32 cellular contexts compared by ENCODE assay signal in genomic region chr17:69918164-69918563, GRCh38.
A peak's percentile ranks its signal among the peaks of the same experiment; 100 is the strongest.
DNase-seq lines count a peak whose midpoint lies in the region; ATAC-seq, FAIRE-seq and TF ChIP-seq lines count a peak whose summit lies in the region.
"Had no signal": no experiment of that assay in that cellular context is flagged by ENCODE, and none has a peak within 500 bp of the region (broad histone marks: within the 10 kb centered on the region; RNA-seq: fewer than 3 reads in every experiment).

No MANE protein-coding gene starts in this region.

- H4K20me1 ChIP-seq in HepG2 (ENCODE audit: insufficient read depth, low read length) = no peaks in the 10 kb centered on the region
- no peaks in the 10 kb centered on the region for H4K20me1 ChIP-seq in K562 (replicated peaks; ENCODE audit: control insufficient read depth, insufficient read depth, low read length)
- H4K20me1 ChIP-seq: BLaER1; BLaER1 treated with 17β-estradiol and CSF1 and Interleukin-3, amounts not matched to agents 10 nM and 100 nM had no signal

- intact Hi-C loops in HepG2 (cut with micrococcal nuclease; ENCODE audit: unreplicated experiment) (loop anchor here (5.0 kb wide), 1 partner anchor 1789 kb away; no protein-coding TSS in a partner anchor), right lobe of liver (cut with DNase I) (no loop called here), K562 (cut with micrococcal nuclease) (no loop called here)

- peaks cover 92% of the 10 kb centered on the region for H3K9me3 ChIP-seq in HepG2 (ENCODE audit: low read length)
- H3K9me3 ChIP-seq in right lobe of liver = no peaks in the 10 kb centered on the region
- no peaks in the 10 kb centered on the region for H3K9me3 ChIP-seq in A549
- no peaks in the 10 kb centered on the region for H3K9me3 ChIP-seq in K562 (replicated peaks; ENCODE audit: control insufficient read depth, insufficient read depth, low read depth, low read length)
- H3K9me3 ChIP-seq: BE2C, Caco-2 had no signal

- POLR2A ChIA-PET in HepG2 (lab: Yijun Ruan, JAX) = no interaction called here
- POLR2A ChIA-PET in A549 (lab: Yijun Ruan, JAX) = no interaction called here
- POLR2A ChIA-PET in K562 (lab: Yijun Ruan, JAX) = interaction anchor here (0.5 to 0.7 kb wide), 2 partner anchors 18 to 318 kb away, joined by 3 read pairs; no protein-coding TSS in a partner anchor

- 2% methylated on average over 4 of the region's 4 CpGs for WGBS in HepG2 (ENCODE audit: low lambda C conversion rate)
- 51% methylated on average over 4 of the region's 4 CpGs for WGBS in right lobe of liver (ENCODE audit: insufficient coverage, low coverage, low lambda C conversion rate, missing lambda C conversion rate)
- WGBS in A549 (ENCODE audit: missing lambda C conversion rate) = 55% methylated on average over 4 of the region's 4 CpGs
- 29% methylated on average over 4 of the region's 4 CpGs for WGBS in K562 (ENCODE audit: insufficient coverage, low coverage, missing lambda C conversion rate)

- DNase-seq in HepG2 (ENCODE audit: low spot score) (no peak), right lobe of liver (no peak), A549 (ENCODE audit: low read depth in 1 of 2, low spot score in 1 of 2) (no peak), K562 (ENCODE audit: extremely low read depth in 1 of 4, low spot score in 3 of 4) (no peak)
- DNase-seq in stimulated activated CD4-positive, alpha-beta T cell treated with anti-CD3 and anti-CD28 coated beads, Interleukin-2, amount 100 ng/mL, for 48 hours = no peak
- DNase-seq: 8988T; ACHN; AML-193; BE2C; C1 segment of cervical spinal cord; Caco-2; Calu3; CD4-positive, alpha-beta memory T cell; CD4-positive, alpha-beta T cell; CD4-positive, CD25-positive, alpha-beta regulatory T cell; CD8-positive, alpha-beta memory T cell; CD8-positive, alpha-beta T cell; COR-L47; DMS 273 treated with DMSO at 0.1 percent for 48 hours; DMS153; DMS53; DMS79; DMS79 treated with DMSO at 0.1 percent for 48 hours; DND-41; EL had no signal

- BruUV-seq in HepG2 (replicated peaks; lab: Mats Ljungman, UMichigan) (no TSS peak), K562 (replicated peaks; lab: Mats Ljungman, UMichigan) (no TSS peak)

- in situ Hi-C loops in HepG2 (cut with HindIII; ENCODE audit: extremely low pct_ligation_motif_present, low pct_unique_long_range_greater_than_20kb) (no loop called here), K562 (cut with MboI) (no loop called here)

- H3K79me2 ChIP-seq in HepG2 (ENCODE audit: insufficient read depth, low read length) (no peaks in the 10 kb centered on the region), K562 (ENCODE audit: control insufficient read depth, insufficient read depth, low read length) (no peaks in the 10 kb centered on the region)

- H3K4me3 ChIP-seq in HepG2 (replicated peaks in 1 of 3; ENCODE audit: insufficient read depth in 1 of 3, low read depth in 2 of 3, low read length in 3 of 3) (no peak overlapping the region), right lobe of liver (no peak overlapping the region), A549 (no peak overlapping the region), K562 (no peak overlapping the region)
- H3K4me3 ChIP-seq: BLaER1; BLaER1 treated with 17β-estradiol and CSF1 and Interleukin-3, amounts not matched to agents 10 nM and 100 nM had no signal

- H3K36me3 ChIP-seq in HepG2 (replicated peaks in 1 of 2; ENCODE audit: control insufficient read depth in 1 of 2, insufficient read depth in 2 of 2, low read length in 2 of 2) (no peaks in the 10 kb centered on the region), right lobe of liver (no peaks in the 10 kb centered on the region), K562 (ENCODE audit: control insufficient read depth, insufficient read depth, low read length) (no peaks in the 10 kb centered on the region)
- H3K36me3 ChIP-seq: BE2C; BLaER1; BLaER1 treated with 17β-estradiol and CSF1 and Interleukin-3, amounts not matched to agents 10 nM and 100 nM had no signal

- FAIRE-seq in HepG2 (lab: Jason Lieb, UNC) (no peak), A549 (lab: Jason Lieb, UNC) (peak; percentile 18), K562 (lab: Jason Lieb, UNC) (no peak)
- FAIRE-seq: A204.1, D721Med had no signal

- TF ChIP-seq RAD21 in HepG2 (CRISPR knock-in tag; IDR thresholded peaks at IDR 0.05) = no peak
- TF ChIP-seq RAD21 in A549 (conservative IDR thresholded peaks at IDR 0.05 in 1 of 2, IDR thresholded peaks at IDR 0.05 in 1 of 2) = no peak
- TF ChIP-seq RAD21 in K562 (CRISPR knock-in tag; conservative IDR thresholded peaks at IDR 0.05 in 1 of 2, IDR thresholded peaks at IDR 0.05 in 1 of 2) = no peak

- TF ChIP-seq POLR2A in HepG2 (IDR thresholded peaks at IDR 0.05; ENCODE audit: insufficient read depth in 1 of 2, low read depth in 2 of 2, low read length in 2 of 2) = no peak
- no peak for TF ChIP-seq POLR2A in right lobe of liver (IDR thresholded peaks at IDR 0.05)
- TF ChIP-seq POLR2A in A549 (IDR thresholded peaks at IDR 0.05; ENCODE audit: low read length) = no peak
- no peak for TF ChIP-seq POLR2A in K562 (conservative IDR thresholded peaks at IDR 0.05)

- H3K9me1 ChIP-seq in K562 (ENCODE audit: control insufficient read depth, insufficient read depth, low read length) = no peaks in the 10 kb centered on the region

- ATAC-seq in HepG2 = no peak
- ATAC-seq in right lobe of liver = no peak
- ATAC-seq in A549 = no peak
- no peak for ATAC-seq in K562
- ATAC-seq in GM18867 (IDR thresholded peaks at IDR 0.05; ENCODE audit: unreplicated experiment) = no peak
- ATAC-seq: CD8-positive, alpha-beta T cell had no signal

- CTCF ChIA-PET in HepG2 (lab: Yijun Ruan, JAX; ENCODE audit: low intra/inter-chr PET ratio, low total read pairs) = no interaction called here
- CTCF ChIA-PET in A549 (lab: Yijun Ruan, JAX) = interaction anchor here (0.7 kb wide), 1 partner anchor 308 kb away, joined by 4 read pairs; no protein-coding TSS in a partner anchor
- CTCF ChIA-PET in K562 (lab: Yijun Ruan, JAX; ENCODE audit: low intra/inter-chr PET ratio) = interaction anchor here (0.6 kb wide), 1 partner anchor 1108 kb away, joined by 4 read pairs; no protein-coding TSS in a partner anchor

- H3K9ac ChIP-seq in HepG2 (ENCODE audit: insufficient read depth, low read depth, low read length) (no peak overlapping the region), K562 (ENCODE audit: insufficient read depth in 1 of 2, low read depth in 2 of 2, low read length in 2 of 2) (no peak overlapping the region)
- H3K9ac ChIP-seq: BLaER1; BLaER1 treated with 17β-estradiol and CSF1 and Interleukin-3, amounts not matched to agents 10 nM and 100 nM had no signal

- TF ChIP-seq EP300 in HepG2 (IDR thresholded peaks at IDR 0.05; ENCODE audit: low read depth in 2 of 2, low read length in 2 of 2) (no peak), HepG2 (CRISPR knock-in tag; IDR thresholded peaks at IDR 0.05; ENCODE audit: borderline replicate concordance) (no peak), A549 (IDR thresholded peaks at IDR 0.05) (no peak), K562 (IDR thresholded peaks at IDR 0.05; ENCODE audit: low read length) (no peak)

- no peak overlapping the region for H3K4me2 ChIP-seq in HepG2 (ENCODE audit: low read depth, low read length)
- H3K4me2 ChIP-seq in A549 = no peak overlapping the region
- H3K4me2 ChIP-seq in K562 (ENCODE audit: insufficient read depth, low read length) = no peak overlapping the region
- H3K4me2 ChIP-seq: BLaER1; BLaER1 treated with 17β-estradiol and CSF1 and Interleukin-3, amounts not matched to agents 10 nM and 100 nM had no signal

- H2AFZ ChIP-seq in HepG2 (ENCODE audit: low read length) (no peak overlapping the region), K562 (ENCODE audit: low read depth, low read length) (no peak overlapping the region)

- H3K4me1 ChIP-seq in HepG2 (ENCODE audit: insufficient read depth, low read length) (no peaks in the 10 kb centered on the region), right lobe of liver (no peaks in the 10 kb centered on the region), A549 (no peaks in the 10 kb centered on the region), K562 (replicated peaks in 1 of 2; ENCODE audit: control insufficient read depth in 2 of 2, insufficient read depth in 2 of 2, low read length in 2 of 2) (no peaks in the 10 kb centered on the region)
- H3K4me1 ChIP-seq: BE2C; BLaER1; BLaER1 treated with 17β-estradiol and CSF1 and Interleukin-3, amounts not matched to agents 10 nM and 100 nM had no signal

- no peak overlapping the region for H3K27ac ChIP-seq in HepG2 (ENCODE audit: extremely low read length, insufficient read depth, low read length)
- no peak overlapping the region for H3K27ac ChIP-seq in right lobe of liver
- no peak overlapping the region for H3K27ac ChIP-seq in A549
- H3K27ac ChIP-seq in K562 (ENCODE audit: extremely low read depth, low read depth, low read length) = no peak overlapping the region
- H3K27ac ChIP-seq: 22Rv1; BLaER1; BLaER1 treated with 17β-estradiol and CSF1 and Interleukin-3, amounts not matched to agents 10 nM and 100 nM; C4-2B had no signal

- H3K27me3 ChIP-seq in HepG2 (ENCODE audit: control insufficient read depth in 1 of 2, insufficient read depth in 2 of 2, low read length in 2 of 2) = no peaks in the 10 kb centered on the region
- no peaks in the 10 kb centered on the region for H3K27me3 ChIP-seq in right lobe of liver
- H3K27me3 ChIP-seq in K562 (ENCODE audit: control insufficient read depth in 2 of 2, insufficient read depth in 2 of 2, low read length in 2 of 2) = no peaks in the 10 kb centered on the region
- H3K27me3 ChIP-seq: BE2C; BLaER1; BLaER1 treated with 17β-estradiol and CSF1 and Interleukin-3, amounts not matched to agents 10 nM and 100 nM had no signal

- no peak for TF ChIP-seq CTCF in HepG2 (CRISPR knock-in tag; IDR thresholded peaks at IDR 0.05)
- no peak for TF ChIP-seq CTCF in right lobe of liver (IDR thresholded peaks at IDR 0.05)
- no peak for TF ChIP-seq CTCF in A549 (IDR thresholded peaks at IDR 0.05)
- TF ChIP-seq CTCF in K562 (IDR thresholded peaks at IDR 0.05 in 2 of 3, conservative IDR thresholded peaks at IDR 0.05 in 1 of 3; ENCODE audit: insufficient read depth in 2 of 3, low read depth in 1 of 3, low read length in 3 of 3) = no peak

TF ChIP-seq in HepG2, 621 proteins besides CTCF, POLR2A, EP300 and RAD21 (continues in another document):
- TF ChIP-seq MAFF (IDR thresholded peaks at IDR 0.05; ENCODE audit: low read depth, low read length) = peak; percentile 87
- TF ChIP-seq NR3C1 (CRISPR knock-in tag; IDR thresholded peaks at IDR 0.05) = no peak
- no peak for TF ChIP-seq CBX5 (CRISPR knock-in tag; IDR thresholded peaks at IDR 0.05; ENCODE audit: borderline replicate concordance)
- TF ChIP-seq KLF12 (CRISPR knock-in tag; IDR thresholded peaks at IDR 0.05; ENCODE audit: borderline replicate concordance) = no peak

TF ChIP-seq in A549, 52 proteins besides CTCF, POLR2A, EP300 and RAD21:
- TF ChIP-seq TFCP2L1 (CRISPR knock-in tag; IDR thresholded peaks at IDR 0.05) (no peak), CBX8 (IDR thresholded peaks at IDR 0.05) (no peak), MAFK (IDR thresholded peaks at IDR 0.05; ENCODE audit: partially characterized antibody) (peak; percentile 73)

TF ChIP-seq in K562, 482 proteins besides CTCF, POLR2A, EP300 and RAD21 (continues in another document):
- no peak for TF ChIP-seq ZNF143 (CRISPR knock-in tag; IDR thresholded peaks at IDR 0.05)
- TF ChIP-seq TOE1 (IDR thresholded peaks at IDR 0.05; ENCODE audit: borderline replicate concordance) = no peak
- TF ChIP-seq TOE1 (CRISPR knock-in tag; IDR thresholded peaks at IDR 0.05; ENCODE audit: borderline replicate concordance, low read depth) = no peak
- no peak for TF ChIP-seq ZNF830 (CRISPR knock-in tag; IDR thresholded peaks at IDR 0.05)
- TF ChIP-seq RBM15 (IDR thresholded peaks at IDR 0.05; ENCODE audit: insufficient read depth, low read length) = no peak

Comparison
In these comparisons a context has a peak if more than half of its experiments do, and no peak if none do; other contexts are left out.
1. Of the 241 proteins assayed by ChIP-seq in both HepG2 and K562: peak only in HepG2: MAFF and MAFK; only in K562: MAFG; in both: none; in neither: 238.